Comparison of ENCODE assay signal across 7 cellular contexts in genomic region chr2:46298272-46298521, GRCh38. TPM values are rescaled to one million over a fixed set of nuclear protein-coding genes. Genes with fewer than 3 reads are reported as not detected.
DNase-seq lines count a peak whose midpoint lies in the region; ATAC-seq, FAIRE-seq and TF ChIP-seq lines count a peak whose summit lies in the region.

No MANE protein-coding gene starts in this region.

- H3F3A ChIP-seq in PC-3 (ENCODE audit: low read length, unreplicated experiment), result no peaks in the 10 kb centered on the region

- H3K27ac ChIP-seq in PC-3 (ENCODE audit: low read length) (peak overlapping the region; percentile 72), mesendoderm (ENCODE audit: low read depth, low read length) (no peak overlapping the region), thyroid gland (peak overlapping the region; percentile 77 to 98 (median 93))

- CTCF ChIA-PET in PC-3 (lab: Charles Lee), result no interaction called here

- intact Hi-C loops in PC-3 (cut with micrococcal nuclease), result loop anchor here (1.0 to 5.0 kb wide), 4 partner anchors 37 to 306 kb away; no protein-coding TSS in a partner anchor
- intact Hi-C loops in thyroid gland (cut with DNase I), result loop anchor here (5.0 kb wide), 2 partner anchors 69 to 236 kb away; no protein-coding TSS in a partner anchor

- ATAC-seq in PC-3 (no peak), HG03097 (IDR thresholded peaks at IDR 0.05; ENCODE audit: low FRiP score, unreplicated experiment) (no peak), GM21367 (IDR thresholded peaks at IDR 0.05; ENCODE audit: unreplicated experiment) (no peak)

- no peak overlapping the region for H2AK5ac ChIP-seq in mesendoderm (ENCODE audit: low read length)

- peak overlapping the region; percentile 92 for H2AFZ ChIP-seq in PC-3 (ENCODE audit: low read length)

- H3K18ac ChIP-seq in mesendoderm (ENCODE audit: low read length), result no peak overlapping the region

- H4K8ac ChIP-seq in mesendoderm (ENCODE audit: low read depth, low read length), result no peak overlapping the region

- H3K9ac ChIP-seq in PC-3 (ENCODE audit: low read length), result peak overlapping the region; percentile 84
- no peak overlapping the region for H3K9ac ChIP-seq in mesendoderm (ENCODE audit: low read length)

- TSS peak; percentile 53 for BruUV-seq in PC-3 (replicated peaks; lab: Mats Ljungman, UMichigan)

- H3K4me1 ChIP-seq in PC-3 (ENCODE audit: insufficient read depth, low read length) (peaks cover 12% of the 10 kb centered on the region), mesendoderm (ENCODE audit: control insufficient read depth, low read depth, low read length) (no peaks in the 10 kb centered on the region), thyroid gland (peaks cover 12 to 13% of the 10 kb centered on the region in 2 donors)

- H3K9me2 ChIP-seq in PC-3 (replicated peaks; ENCODE audit: low read length), result no peaks in the 10 kb centered on the region

- no peak for FAIRE-seq in bronchial epithelial cell (lab: Jason Lieb, UNC)

- H3K79me1 ChIP-seq in mesendoderm (ENCODE audit: low read length), result no peaks in the 10 kb centered on the region

- peaks cover 17% of the 10 kb centered on the region for H4K20me1 ChIP-seq in PC-3 (ENCODE audit: low read length)

- H2BK15ac ChIP-seq in mesendoderm (replicated peaks; ENCODE audit: low read depth), result no peak overlapping the region

- H3K4me2 ChIP-seq in PC-3 (ENCODE audit: low read length) (peak overlapping the region; percentile 83), mesendoderm (ENCODE audit: low read length) (peak overlapping the region; percentile 70)

- H3K4ac ChIP-seq in mesendoderm (ENCODE audit: low read depth, low read length), result no peak overlapping the region

- H3K56ac ChIP-seq in mesendoderm (ENCODE audit: low read length), result peak overlapping the region; percentile 64

- WGBS in mesendoderm (ENCODE audit: extremely low coverage, insufficient coverage, low lambda C conversion rate), result no CpG with 5 or more reads among the region's 19 CpGs
- 0% methylated on average over 7 to 9 of the region's 19 CpGs for WGBS in thyroid gland, 2 donors

- no peak overlapping the region for H4K5ac ChIP-seq in mesendoderm (ENCODE audit: low read length)

- H3K79me2 ChIP-seq in PC-3 (ENCODE audit: low read length) (peaks cover 56% of the 10 kb centered on the region), mesendoderm (ENCODE audit: control insufficient read depth, insufficient read depth, low read length) (no peaks in the 10 kb centered on the region)

- H3K9me3 ChIP-seq in PC-3 (ENCODE audit: low read length) (no peaks in the 10 kb centered on the region), thyroid gland (no peaks in the 10 kb centered on the region)

- H3K27me3 ChIP-seq in PC-3 (ENCODE audit: low read length) (no peaks in the 10 kb centered on the region), bronchial epithelial cell (ENCODE audit: control insufficient read depth, insufficient read depth, low read length) (no peaks in the 10 kb centered on the region), mesendoderm (ENCODE audit: insufficient read depth, low read length, poor library complexity) (peaks cover 44% of the 10 kb centered on the region), thyroid gland (no peaks in the 10 kb centered on the region)

- H3K36me3 ChIP-seq in PC-3 (ENCODE audit: low read depth, low read length) (no peaks in the 10 kb centered on the region), bronchial epithelial cell (ENCODE audit: control insufficient read depth, insufficient read depth, low read length) (no peaks in the 10 kb centered on the region), mesendoderm (ENCODE audit: control insufficient read depth, insufficient read depth, low read length) (no peaks in the 10 kb centered on the region), thyroid gland (peaks cover 0 to 4% of the 10 kb centered on the region in 2 donors)

- H2BK5ac ChIP-seq in mesendoderm (ENCODE audit: low read length), result no peak overlapping the region

- no peak overlapping the region for H2BK120ac ChIP-seq in mesendoderm (ENCODE audit: low read depth, low read length)

- no peak for TF ChIP-seq POLR2A in thyroid gland (IDR thresholded peaks at IDR 0.05)

- peak overlapping the region; percentile 24 for H3K23ac ChIP-seq in mesendoderm (ENCODE audit: low read length)

- POLR2A ChIA-PET in PC-3 (lab: Charles Lee; ENCODE audit: unreplicated experiment), result interaction anchor here (0.7 kb wide), 1 partner anchor 11 kb away, joined by 3 read pairs; no protein-coding TSS in a partner anchor

- H3K4me3 ChIP-seq in PC-3 (ENCODE audit: low read length) (peak overlapping the region; percentile 98), bronchial epithelial cell (ENCODE audit: low read depth, low read length) (peak overlapping the region; percentile 91), mesendoderm (ENCODE audit: low read length) (no peak overlapping the region), thyroid gland (replicated peaks in 1 of 3) (peak overlapping the region; percentile 33 to 95 (median 34))

- DNase-seq in PC-3 (no peak), bronchial epithelial cell (ENCODE audit: low read depth) (no peak), mesendoderm (no peak), thyroid gland (no peak), mesenteric fat pad (ENCODE audit: low spot score) (no peak)

- no peak for TF ChIP-seq CTCF in PC-3 (conservative IDR thresholded peaks at IDR 0.05; ENCODE audit: low read depth, low read length)
- no peak for TF ChIP-seq CTCF in bronchial epithelial cell (IDR thresholded peaks at IDR 0.05; ENCODE audit: insufficient read depth, low read length, severe bottlenecking)
- TF ChIP-seq CTCF in thyroid gland (IDR thresholded peaks at IDR 0.05), result no peak

RNA-seq across cellular contexts. Expression of gene EPAS1, which starts 1.0 kb away (rescaled TPM):
- total RNA-seq in PC-3 (2014; rRNA removed) (43.2 and 77.0 TPM in 2 replicates), bronchial epithelial cell (99.8 and 102 TPM in 2 replicates), thyroid gland (100 to 1,000 TPM; 124 to 563 (median 182) TPM), mesenteric fat pad (717 TPM)
- polyA plus RNA-seq in mesendoderm (2013, experiment 1 of 2), result 0.81 TPM
- polyA plus RNA-seq in mesendoderm (2013, experiment 2 of 2), result 1.1 TPM
